In genomic region chr10:88892223-88892967, GRCh38 we compare ENCODE assay signal across 18 cellular contexts. TPM values are rescaled to one million over a fixed set of nuclear protein-coding genes. Genes with fewer than 3 reads are reported as not detected.
A peak's percentile ranks its signal among the peaks of the same experiment; 100 is the strongest.
DNase-seq lines count a peak whose midpoint lies in the region; ATAC-seq, FAIRE-seq and TF ChIP-seq lines count a peak whose summit lies in the region.
"Had no signal": no experiment of that assay in that cellular context is flagged by ENCODE, and none has a peak within 500 bp of the region (broad histone marks: within the 10 kb centered on the region; RNA-seq: fewer than 3 reads in every experiment).

No MANE protein-coding gene starts in this region.

- peaks cover 2% of the 10 kb centered on the region for H3K79me2 ChIP-seq in astrocyte (ENCODE audit: insufficient read depth, low read length)

- FAIRE-seq in astrocyte (lab: Jason Lieb, UNC), result no peak
- FAIRE-seq: kidney had no signal

- H3K9me3 Mint-ChIP-seq in astrocyte (ENCODE audit: unreplicated experiment), result no peaks in the 10 kb centered on the region
- no peaks in the 10 kb centered on the region for H3K9me3 Mint-ChIP-seq in memory B cell
- H3K9me3 Mint-ChIP-seq: activated T-cell treated with anti-CD3 and anti-CD28 coated beads, Interleukin-2, amount 50 U/mL, for 24 hours; effector memory CD8-positive, alpha-beta T cell had no signal

- H3K36me3 ChIP-seq in astrocyte (ENCODE audit: insufficient read depth, low read length), result no peaks in the 10 kb centered on the region
- H3K36me3 ChIP-seq: gastrocnemius medialis, right atrium auricular region had no signal

- H3K4me3 Mint-ChIP-seq in astrocyte (ENCODE audit: unreplicated experiment) (no peak overlapping the region), memory B cell (no peak overlapping the region)
- H3K4me3 Mint-ChIP-seq: activated T-cell treated with anti-CD3 and anti-CD28 coated beads, Interleukin-2, amount 50 U/mL, for 24 hours; effector memory CD8-positive, alpha-beta T cell had no signal

- peak overlapping the region; percentile 30 for H3K4me2 ChIP-seq in astrocyte (ENCODE audit: low read length)

- peak; percentile 85 for DNase-seq in AG10803 (ENCODE audit: low read depth)
- DNase-seq in HCEC 1CT, result peak; percentile 58
- peak; percentile 79 for DNase-seq in astrocyte (ENCODE audit: low read depth)
- no peak for DNase-seq in memory B cell (ENCODE audit: low spot score in 2 of 2)
- DNase-seq in RPMI8226, result no peak
- DNase-seq in activated CD8-positive, alpha-beta memory T cell treated with anti-CD3 and anti-CD28 coated beads for 24 hours, result no peak
- DNase-seq: activated CD4-positive, alpha-beta T cell treated with anti-CD3 and anti-CD28 coated beads for 1 hour; activated T-cell treated with anti-CD3 and anti-CD28 coated beads, Interleukin-2, amount 50 U/mL, for 24 hours; body of pancreas; effector memory CD8-positive, alpha-beta T cell; gastrocnemius medialis; kidney; stimulated activated naive CD4-positive, alpha-beta T cell treated with Interleukin-2 at 50 U/mL for 16 hours had no signal

- TF ChIP-seq CTCF in AG10803 (conservative IDR thresholded peaks at IDR 0.05; ENCODE audit: low read length), result no peak
- TF ChIP-seq CTCF in astrocyte (IDR thresholded peaks at IDR 0.05; ENCODE audit: insufficient read depth, low read depth, low read length), result no peak

- H3K27me3 ChIP-seq in astrocyte (ENCODE audit: insufficient read depth, low read length), result no peaks in the 10 kb centered on the region
- H3K27me3 ChIP-seq: body of pancreas, gastrocnemius medialis, right atrium auricular region had no signal

- H3K27ac ChIP-seq in astrocyte (ENCODE audit: low read depth, low read length), result no peak overlapping the region
- H3K27ac ChIP-seq: body of pancreas, C4-2B, SK-N-MC had no signal

- peak overlapping the region; percentile 75 for H3K27ac Mint-ChIP-seq in astrocyte (ENCODE audit: unreplicated experiment)
- peak overlapping the region; percentile 58 for H3K27ac Mint-ChIP-seq in memory B cell
- H3K27ac Mint-ChIP-seq: activated T-cell treated with anti-CD3 and anti-CD28 coated beads, Interleukin-2, amount 50 U/mL, for 24 hours; effector memory CD8-positive, alpha-beta T cell had no signal

- H3K4me1 ChIP-seq in astrocyte (ENCODE audit: insufficient read depth, low read length), result peaks cover 10% of the 10 kb centered on the region
- H3K4me1 ChIP-seq: body of pancreas, gastrocnemius medialis had no signal

- no peaks in the 10 kb centered on the region for H3K27me3 Mint-ChIP-seq in astrocyte (ENCODE audit: low read depth, unreplicated experiment)
- no peaks in the 10 kb centered on the region for H3K27me3 Mint-ChIP-seq in memory B cell
- H3K27me3 Mint-ChIP-seq: activated T-cell treated with anti-CD3 and anti-CD28 coated beads, Interleukin-2, amount 50 U/mL, for 24 hours; effector memory CD8-positive, alpha-beta T cell had no signal

- H3K4me3 ChIP-seq in AG10803 (ENCODE audit: low read length) (no peak overlapping the region), astrocyte (ENCODE audit: insufficient read depth, low read depth, low read length) (no peak overlapping the region)
- H3K4me3 ChIP-seq: body of pancreas, gastrocnemius medialis, right atrium auricular region, SK-N-MC had no signal

- H3K9me3 ChIP-seq in astrocyte (ENCODE audit: insufficient read depth, low read depth, low read length), result no peaks in the 10 kb centered on the region
- H3K9me3 ChIP-seq: body of pancreas, gastrocnemius medialis, right atrium auricular region had no signal

- no peak overlapping the region for H3K9ac ChIP-seq in astrocyte (ENCODE audit: low read length)

- H2AFZ ChIP-seq in astrocyte (ENCODE audit: low read depth, low read length), result no peak overlapping the region

- H4K20me1 ChIP-seq in astrocyte (ENCODE audit: insufficient read depth, low read length), result no peaks in the 10 kb centered on the region

- H3K4me1 Mint-ChIP-seq in astrocyte (ENCODE audit: low read depth, unreplicated experiment), result peaks cover 10% of the 10 kb centered on the region
- H3K4me1 Mint-ChIP-seq in memory B cell, result peaks cover 43% of the 10 kb centered on the region

- ATAC-seq in memory B cell (ENCODE audit: low read depth), result no peak
- no peak for ATAC-seq in HG03457 (IDR thresholded peaks at IDR 0.05; ENCODE audit: unreplicated experiment)
- ATAC-seq in HG03521 (IDR thresholded peaks at IDR 0.05; ENCODE audit: unreplicated experiment), result no peak
- ATAC-seq: body of pancreas; effector memory CD8-positive, alpha-beta T cell; gastrocnemius medialis had no signal

- H3K36me3 Mint-ChIP-seq in astrocyte (ENCODE audit: low read depth, unreplicated experiment), result no peaks in the 10 kb centered on the region
- H3K36me3 Mint-ChIP-seq in memory B cell, result peaks cover 11% of the 10 kb centered on the region

RNA-seq across cellular contexts. Expression of gene STAMBPL1, which starts 12.3 kb away (rescaled TPM):
- 1.4 and 1.5 TPM in 2 replicates for total RNA-seq in astrocyte

RNA-seq across cellular contexts. Expression of gene ANKRD22, which starts 40.8 kb away (rescaled TPM):
- total RNA-seq in astrocyte, result not detected in 2 replicates
- total RNA-seq: gastrocnemius medialis, right atrium auricular region had no signal

Comparison
In these comparisons a context has a peak if more than half of its experiments do, and no peak if none do; other contexts are left out.
1. DNase-seq: peak in AG10803 (single experiment), HCEC 1CT (single experiment) and astrocyte (single experiment); none in memory B cell (0 of 2), RPMI8226 (single experiment) and activated CD8-positive, alpha-beta memory T cell treated with anti-CD3 and anti-CD28 coated beads for 24 hours (single experiment).